Comparison of ENCODE assay signal across 23 cellular contexts in genomic region chr3:72381584-72381983, GRCh38.
DNase-seq lines count a peak whose midpoint lies in the region; ATAC-seq and TF ChIP-seq lines count a peak whose summit lies in the region.
"Had no signal": no experiment of that assay in that cellular context is flagged by ENCODE, and none has a peak within 500 bp of the region (broad histone marks: within the 10 kb centered on the region; RNA-seq: fewer than 3 reads in every experiment).

No MANE protein-coding gene starts in this region.

- peaks cover 8% of the 10 kb centered on the region for H3K36me3 Mint-ChIP-seq in activated naive CD8-positive, alpha-beta T cell
- peaks cover 32% of the 10 kb centered on the region for H3K36me3 Mint-ChIP-seq in activated naive CD8-positive, alpha-beta T cell treated with anti-CD3 and anti-CD28 coated beads for 36 hours
- peaks cover 79% of the 10 kb centered on the region for H3K36me3 Mint-ChIP-seq in activated T-helper 17 cell treated with anti-CD3 and anti-CD28 coated beads, Interleukin-2, amount 50 U/mL, for 72 hours (ENCODE audit: low read depth)
- H3K36me3 Mint-ChIP-seq in naive thymus-derived CD4-positive, alpha-beta T cell = peaks cover 5 to 22% (median 10%) of the 10 kb centered on the region in 5 donors
- peaks cover 16% of the 10 kb centered on the region for H3K36me3 Mint-ChIP-seq in type B pancreatic cell

- no peaks in the 10 kb centered on the region for H3K27me3 ChIP-seq in naive thymus-derived CD4-positive, alpha-beta T cell (ENCODE audit: control insufficient read depth in 2 of 2, insufficient read depth in 2 of 2, low read length in 2 of 2)
- H3K27me3 ChIP-seq: BE2C, upper lobe of left lung had no signal

- peaks cover 82% of the 10 kb centered on the region for H3K4me1 Mint-ChIP-seq in activated naive CD8-positive, alpha-beta T cell (ENCODE audit: low read depth)
- H3K4me1 Mint-ChIP-seq in activated naive CD8-positive, alpha-beta T cell treated with anti-CD3 and anti-CD28 coated beads for 36 hours = peaks cover 72% of the 10 kb centered on the region
- peaks cover 48% of the 10 kb centered on the region for H3K4me1 Mint-ChIP-seq in activated T-helper 17 cell treated with anti-CD3 and anti-CD28 coated beads, Interleukin-2, amount 50 U/mL, for 72 hours
- peaks cover 36 to 91% (median 76%) of the 10 kb centered on the region in 7 donors for H3K4me1 Mint-ChIP-seq in naive thymus-derived CD4-positive, alpha-beta T cell
- H3K4me1 Mint-ChIP-seq in type B pancreatic cell (ENCODE audit: unreplicated experiment) = peaks cover 74% of the 10 kb centered on the region

- H3K4me1 ChIP-seq in naive thymus-derived CD4-positive, alpha-beta T cell (ENCODE audit: control insufficient read depth in 2 of 2, insufficient read depth in 2 of 2, low read length in 2 of 2) = peaks cover 0 to 22% of the 10 kb centered on the region in 2 donors

- H3K9me3 Mint-ChIP-seq in activated naive CD8-positive, alpha-beta T cell (ENCODE audit: low read depth) = no peaks in the 10 kb centered on the region
- no peaks in the 10 kb centered on the region for H3K9me3 Mint-ChIP-seq in activated naive CD8-positive, alpha-beta T cell treated with anti-CD3 and anti-CD28 coated beads for 36 hours
- no peaks in the 10 kb centered on the region for H3K9me3 Mint-ChIP-seq in activated T-helper 17 cell treated with anti-CD3 and anti-CD28 coated beads, Interleukin-2, amount 50 U/mL, for 72 hours
- no peaks in the 10 kb centered on the region for H3K9me3 Mint-ChIP-seq in naive thymus-derived CD4-positive, alpha-beta T cell
- H3K9me3 Mint-ChIP-seq in type B pancreatic cell = no peaks in the 10 kb centered on the region
- H3K9me3 Mint-ChIP-seq: activated B cell treated with CpG ODN at 0.5 μM for 24 hours had no signal

- H3K36me3 ChIP-seq in naive thymus-derived CD4-positive, alpha-beta T cell (ENCODE audit: control insufficient read depth in 2 of 3, insufficient read depth in 3 of 3, low read length in 3 of 3) = peaks cover 0 to 11% (median 0%) of the 10 kb centered on the region in 3 experiments

- H3K27ac Mint-ChIP-seq in activated naive CD8-positive, alpha-beta T cell = peak overlapping the region; percentile 37
- H3K27ac Mint-ChIP-seq in activated naive CD8-positive, alpha-beta T cell treated with anti-CD3 and anti-CD28 coated beads for 36 hours = no peak overlapping the region
- peak overlapping the region; percentile 18 for H3K27ac Mint-ChIP-seq in activated T-helper 17 cell treated with anti-CD3 and anti-CD28 coated beads, Interleukin-2, amount 50 U/mL, for 72 hours
- H3K27ac Mint-ChIP-seq in naive thymus-derived CD4-positive, alpha-beta T cell = peak overlapping the region in 7 of 9 donors; percentile 11 to 83 (median 47)
- no peak overlapping the region for H3K27ac Mint-ChIP-seq in type B pancreatic cell
- H3K27ac Mint-ChIP-seq: activated B cell treated with CpG ODN at 0.5 μM for 24 hours had no signal

- CTCF ChIA-PET in naive thymus-derived CD4-positive, alpha-beta T cell (lab: Charles Lee) = no interaction called here

- intact Hi-C loops in naive thymus-derived CD4-positive, alpha-beta T cell (cut with micrococcal nuclease) = loop anchor here in 1 of 2 donors (5.0 kb wide), 1 partner anchor 46 kb away; no protein-coding TSS in a partner anchor

- in situ Hi-C loops in KBM-7 (cut with MboI; ENCODE audit: low pct_unique_long_range_greater_than_20kb, low sequenced_read_pairs) = no loop called here

- no peaks in the 10 kb centered on the region for H3K27me3 Mint-ChIP-seq in activated naive CD8-positive, alpha-beta T cell
- no peaks in the 10 kb centered on the region for H3K27me3 Mint-ChIP-seq in activated naive CD8-positive, alpha-beta T cell treated with anti-CD3 and anti-CD28 coated beads for 36 hours
- no peaks in the 10 kb centered on the region for H3K27me3 Mint-ChIP-seq in activated T-helper 17 cell treated with anti-CD3 and anti-CD28 coated beads, Interleukin-2, amount 50 U/mL, for 72 hours
- no peaks in the 10 kb centered on the region for H3K27me3 Mint-ChIP-seq in naive thymus-derived CD4-positive, alpha-beta T cell
- H3K27me3 Mint-ChIP-seq in type B pancreatic cell = no peaks in the 10 kb centered on the region
- H3K27me3 Mint-ChIP-seq: activated B cell treated with CpG ODN at 0.5 μM for 24 hours had no signal

- TF ChIP-seq CTCF in type B pancreatic cell (conservative IDR thresholded peaks at IDR 0.05) = no peak

- H3K9me3 ChIP-seq in naive thymus-derived CD4-positive, alpha-beta T cell (ENCODE audit: control insufficient read depth in 2 of 3, low read length in 3 of 3) = no peaks in the 10 kb centered on the region
- H3K9me3 ChIP-seq: BE2C, upper lobe of left lung had no signal

- no peak overlapping the region for H3K4me3 Mint-ChIP-seq in activated naive CD8-positive, alpha-beta T cell
- H3K4me3 Mint-ChIP-seq in activated naive CD8-positive, alpha-beta T cell treated with anti-CD3 and anti-CD28 coated beads for 36 hours = no peak overlapping the region
- no peak overlapping the region for H3K4me3 Mint-ChIP-seq in activated T-helper 17 cell treated with anti-CD3 and anti-CD28 coated beads, Interleukin-2, amount 50 U/mL, for 72 hours
- peak overlapping the region in 3 of 10 donors; percentile 7 to 18 (median 14) for H3K4me3 Mint-ChIP-seq in naive thymus-derived CD4-positive, alpha-beta T cell
- no peak overlapping the region for H3K4me3 Mint-ChIP-seq in type B pancreatic cell
- H3K4me3 Mint-ChIP-seq: activated B cell treated with CpG ODN at 0.5 μM for 24 hours had no signal

- POLR2A ChIA-PET in naive thymus-derived CD4-positive, alpha-beta T cell (lab: Charles Lee) = no interaction called here

- H3K27ac ChIP-seq in naive thymus-derived CD4-positive, alpha-beta T cell (ENCODE audit: low read depth, low read length) = no peak overlapping the region
- H3K27ac ChIP-seq: epithelial cell of prostate, KMS-11, upper lobe of left lung had no signal

- H3K4me3 ChIP-seq in naive thymus-derived CD4-positive, alpha-beta T cell (ENCODE audit: low read length) = no peak overlapping the region
- H3K4me3 ChIP-seq: skin epidermis, upper lobe of left lung had no signal

- no peak for DNase-seq in activated naive CD8-positive, alpha-beta T cell treated with anti-CD3 and anti-CD28 coated beads for 36 hours
- DNase-seq in naive thymus-derived CD4-positive, alpha-beta T cell = no peak
- DNase-seq in MV-4-11 (lab: John Stamatoyannopoulos, UW) (no peak), KBM-7 (no peak), type B pancreatic cell (ENCODE audit: extremely low spot score, unreplicated experiment) (no peak), NCI-H524 treated with DMSO at 0.1 percent for 48 hours (lab: John Stamatoyannopoulos, UW) (no peak)
- DNase-seq: ACHN; activated B cell treated with CpG ODN at 0.5 μM for 24 hours; activated CD4-positive, alpha-beta T cell treated with anti-CD3 and anti-CD28 coated beads, Interleukin-2, amount 50 U/mL, for 48 hours; BE2C; cerebellar nuclear complex; DND-41; glutamatergic neuron; HCEC 1CT; NCI-H1436 treated with DMSO at 0.1 percent for 48 hours; NCI-H510A; SHP77; upper lobe of left lung had no signal

- no peak for ATAC-seq in activated T-helper 17 cell treated with anti-CD3 and anti-CD28 coated beads, Interleukin-2, amount 50 U/mL, for 72 hours (replicated peaks)
- no peak for ATAC-seq in naive thymus-derived CD4-positive, alpha-beta T cell

Comparison
In these comparisons a context has a peak if more than half of its experiments do, and no peak if none do; other contexts are left out.
1. H3K27ac Mint-ChIP-seq: peak in activated naive CD8-positive, alpha-beta T cell (single experiment), activated T-helper 17 cell treated with anti-CD3 and anti-CD28 coated beads, Interleukin-2, amount 50 U/mL, for 72 hours (single experiment) and naive thymus-derived CD4-positive, alpha-beta T cell (7 of 9); none in activated naive CD8-positive, alpha-beta T cell treated with anti-CD3 and anti-CD28 coated beads for 36 hours (single experiment) and type B pancreatic cell (single experiment).